In the genomic region with DNA sequence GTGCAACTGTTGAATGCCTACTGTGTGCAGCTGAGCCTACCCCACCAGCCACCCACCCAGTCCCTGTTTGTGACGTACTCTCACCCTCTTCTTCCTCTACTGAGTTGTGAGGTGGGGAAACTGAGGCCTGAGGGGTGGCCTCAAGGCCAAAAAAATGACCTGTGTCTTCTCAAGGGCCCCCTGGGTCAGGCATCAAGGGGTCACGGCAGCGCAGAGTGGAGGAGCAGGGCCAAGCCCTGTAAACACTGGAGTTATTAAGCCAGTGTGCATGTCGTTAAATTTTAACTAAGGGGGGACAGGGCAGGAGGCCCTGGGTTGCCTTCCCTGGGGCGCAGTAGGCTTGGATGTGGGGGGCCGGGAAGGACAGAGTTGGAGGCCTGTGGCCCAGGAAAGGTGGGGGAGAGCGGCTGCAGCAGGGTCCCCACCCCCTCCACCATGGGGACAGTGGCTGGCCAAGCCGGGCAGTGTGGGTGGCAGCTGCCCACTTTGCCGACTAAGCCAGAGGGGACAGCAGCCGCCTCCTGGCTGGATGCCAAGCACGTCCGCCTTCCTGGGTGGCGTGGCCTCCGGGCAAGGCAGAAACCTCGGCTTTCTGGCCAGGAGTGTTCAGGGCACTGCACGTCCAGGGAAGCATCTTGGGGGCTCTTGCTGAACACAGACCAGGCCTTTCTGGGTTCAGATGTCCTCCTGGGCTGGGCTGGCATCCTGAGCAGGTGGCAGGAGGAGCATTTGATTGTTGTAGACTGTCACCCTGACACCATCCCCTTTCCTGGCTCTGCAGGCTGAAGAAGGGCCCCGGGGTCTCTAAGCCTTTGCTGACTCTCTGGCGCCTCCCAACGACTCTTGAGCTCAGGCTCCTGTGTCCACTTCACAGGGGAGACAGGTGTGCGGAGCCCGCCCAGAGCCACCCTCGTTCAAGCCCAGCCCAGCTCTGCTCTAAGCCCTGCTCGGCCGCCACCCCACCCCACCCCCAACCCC, we compare ENCODE assay signal across 1 cellular context.
TF ChIP-seq lines count a peak whose summit lies in the region.

No MANE protein-coding gene starts in this region.

TF ChIP-seq in HepG2, 621 proteins besides CTCF, POLR2A, EP300 and RAD21 (continued from another document and continues in another):
- peak; percentile 80 for TF ChIP-seq ARID4A (CRISPR knock-in tag; IDR thresholded peaks at IDR 0.05; ENCODE audit: borderline replicate concordance)
- no peak for TF ChIP-seq RBM39 (IDR thresholded peaks at IDR 0.05; ENCODE audit: low read depth, low read length, poor library complexity, severe bottlenecking)
- peak; percentile 85 for TF ChIP-seq GATAD2A (CRISPR knock-in tag; IDR thresholded peaks at IDR 0.05)
- TF ChIP-seq TOPORS (CRISPR knock-in tag; IDR thresholded peaks at IDR 0.05), result no peak
- peak; percentile 96 for TF ChIP-seq HIC2 (CRISPR knock-in tag; IDR thresholded peaks at IDR 0.05; ENCODE audit: low read depth)
- TF ChIP-seq NR3C1 (CRISPR knock-in tag; IDR thresholded peaks at IDR 0.05), result no peak
- TF ChIP-seq ZNF782 (CRISPR knock-in tag; IDR thresholded peaks at IDR 0.05; ENCODE audit: borderline replicate concordance), result peak; percentile 38; the same call in 1 of the 2 replicates
- TF ChIP-seq CENPBD1 (CRISPR knock-in tag; IDR thresholded peaks at IDR 0.05; ENCODE audit: borderline replicate concordance, low read depth), result no peak
- TF ChIP-seq U2AF2 (IDR thresholded peaks at IDR 0.05; ENCODE audit: low read depth, low read length), result no peak
- peak; percentile 51 for TF ChIP-seq SMC3 (IDR thresholded peaks at IDR 0.05; ENCODE audit: low read length)
- no peak for TF ChIP-seq ZFAT (CRISPR knock-in tag; conservative IDR thresholded peaks at IDR 0.05)
- TF ChIP-seq XBP1 (CRISPR knock-in tag; IDR thresholded peaks at IDR 0.05), result no peak
- TF ChIP-seq CEBPG (CRISPR knock-in tag; IDR thresholded peaks at IDR 0.05), result peak; percentile 15; the same call in 1 of the 2 replicates
- TF ChIP-seq AKAP8 (CRISPR knock-in tag; IDR thresholded peaks at IDR 0.05), result peak; percentile 94
- no peak for TF ChIP-seq BRF2 (CRISPR knock-in tag; IDR thresholded peaks at IDR 0.05)
- TF ChIP-seq ESRRA (CRISPR knock-in tag; IDR thresholded peaks at IDR 0.05; ENCODE audit: low read depth), result peak; percentile 3; the same call in 1 of the 2 replicates
- TF ChIP-seq, protein P1, sequence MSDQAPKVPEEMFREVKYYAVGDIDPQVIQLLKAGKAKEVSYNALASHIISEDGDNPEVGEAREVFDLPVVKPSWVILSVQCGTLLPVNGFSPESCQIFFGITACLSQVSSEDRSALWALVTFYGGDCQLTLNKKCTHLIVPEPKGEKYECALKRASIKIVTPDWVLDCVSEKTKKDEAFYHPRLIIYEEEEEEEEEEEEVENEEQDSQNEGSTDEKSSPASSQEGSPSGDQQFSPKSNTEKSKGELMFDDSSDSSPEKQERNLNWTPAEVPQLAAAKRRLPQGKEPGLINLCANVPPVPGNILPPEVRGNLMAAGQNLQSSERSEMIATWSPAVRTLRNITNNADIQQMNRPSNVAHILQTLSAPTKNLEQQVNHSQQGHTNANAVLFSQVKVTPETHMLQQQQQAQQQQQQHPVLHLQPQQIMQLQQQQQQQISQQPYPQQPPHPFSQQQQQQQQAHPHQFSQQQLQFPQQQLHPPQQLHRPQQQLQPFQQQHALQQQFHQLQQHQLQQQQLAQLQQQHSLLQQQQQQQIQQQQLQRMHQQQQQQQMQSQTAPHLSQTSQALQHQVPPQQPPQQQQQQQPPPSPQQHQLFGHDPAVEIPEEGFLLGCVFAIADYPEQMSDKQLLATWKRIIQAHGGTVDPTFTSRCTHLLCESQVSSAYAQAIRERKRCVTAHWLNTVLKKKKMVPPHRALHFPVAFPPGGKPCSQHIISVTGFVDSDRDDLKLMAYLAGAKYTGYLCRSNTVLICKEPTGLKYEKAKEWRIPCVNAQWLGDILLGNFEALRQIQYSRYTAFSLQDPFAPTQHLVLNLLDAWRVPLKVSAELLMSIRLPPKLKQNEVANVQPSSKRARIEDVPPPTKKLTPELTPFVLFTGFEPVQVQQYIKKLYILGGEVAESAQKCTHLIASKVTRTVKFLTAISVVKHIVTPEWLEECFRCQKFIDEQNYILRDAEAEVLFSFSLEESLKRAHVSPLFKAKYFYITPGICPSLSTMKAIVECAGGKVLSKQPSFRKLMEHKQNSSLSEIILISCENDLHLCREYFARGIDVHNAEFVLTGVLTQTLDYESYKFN (CRISPR knock-in tag; conservative IDR thresholded peaks at IDR 0.05), result peak; percentile 97
- TF ChIP-seq HMG20A (CRISPR knock-in tag; IDR thresholded peaks at IDR 0.05; ENCODE audit: borderline replicate concordance), result peak; percentile 81
- TF ChIP-seq SETDB1 (CRISPR knock-in tag; IDR thresholded peaks at IDR 0.05; ENCODE audit: borderline replicate concordance), result no peak
- TF ChIP-seq SSRP1 (CRISPR knock-in tag; IDR thresholded peaks at IDR 0.05), result no peak; the same call in 1 of the 2 replicates
- no peak for TF ChIP-seq KAT2B (IDR thresholded peaks at IDR 0.05; ENCODE audit: borderline replicate concordance, low read depth, low read length)
- TF ChIP-seq PHB2 (IDR thresholded peaks at IDR 0.05; ENCODE audit: partially characterized antibody), result no peak
- TF ChIP-seq, protein P2, sequence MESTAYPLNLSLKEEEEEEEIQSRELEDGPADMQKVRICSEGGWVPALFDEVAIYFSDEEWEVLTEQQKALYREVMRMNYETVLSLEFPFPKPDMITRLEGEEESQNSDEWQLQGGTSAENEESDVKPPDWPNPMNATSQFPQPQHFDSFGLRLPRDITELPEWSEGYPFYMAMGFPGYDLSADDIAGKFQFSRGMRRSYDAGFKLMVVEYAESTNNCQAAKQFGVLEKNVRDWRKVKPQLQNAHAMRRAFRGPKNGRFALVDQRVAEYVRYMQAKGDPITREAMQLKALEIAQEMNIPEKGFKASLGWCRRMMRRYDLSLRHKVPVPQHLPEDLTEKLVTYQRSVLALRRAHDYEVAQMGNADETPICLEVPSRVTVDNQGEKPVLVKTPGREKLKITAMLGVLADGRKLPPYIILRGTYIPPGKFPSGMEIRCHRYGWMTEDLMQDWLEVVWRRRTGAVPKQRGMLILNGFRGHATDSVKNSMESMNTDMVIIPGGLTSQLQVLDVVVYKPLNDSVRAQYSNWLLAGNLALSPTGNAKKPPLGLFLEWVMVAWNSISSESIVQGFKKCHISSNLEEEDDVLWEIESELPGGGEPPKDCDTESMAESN (CRISPR knock-in tag; conservative IDR thresholded peaks at IDR 0.05), result peak; percentile 72; the same call in 1 of the 2 replicates
- TF ChIP-seq NONO (IDR thresholded peaks at IDR 0.05), result no peak
- peak; percentile 70 for TF ChIP-seq NONO (CRISPR knock-in tag; conservative IDR thresholded peaks at IDR 0.05)
- no peak for TF ChIP-seq ZNF160 (CRISPR knock-in tag; IDR thresholded peaks at IDR 0.05)
- TF ChIP-seq, protein P3, sequence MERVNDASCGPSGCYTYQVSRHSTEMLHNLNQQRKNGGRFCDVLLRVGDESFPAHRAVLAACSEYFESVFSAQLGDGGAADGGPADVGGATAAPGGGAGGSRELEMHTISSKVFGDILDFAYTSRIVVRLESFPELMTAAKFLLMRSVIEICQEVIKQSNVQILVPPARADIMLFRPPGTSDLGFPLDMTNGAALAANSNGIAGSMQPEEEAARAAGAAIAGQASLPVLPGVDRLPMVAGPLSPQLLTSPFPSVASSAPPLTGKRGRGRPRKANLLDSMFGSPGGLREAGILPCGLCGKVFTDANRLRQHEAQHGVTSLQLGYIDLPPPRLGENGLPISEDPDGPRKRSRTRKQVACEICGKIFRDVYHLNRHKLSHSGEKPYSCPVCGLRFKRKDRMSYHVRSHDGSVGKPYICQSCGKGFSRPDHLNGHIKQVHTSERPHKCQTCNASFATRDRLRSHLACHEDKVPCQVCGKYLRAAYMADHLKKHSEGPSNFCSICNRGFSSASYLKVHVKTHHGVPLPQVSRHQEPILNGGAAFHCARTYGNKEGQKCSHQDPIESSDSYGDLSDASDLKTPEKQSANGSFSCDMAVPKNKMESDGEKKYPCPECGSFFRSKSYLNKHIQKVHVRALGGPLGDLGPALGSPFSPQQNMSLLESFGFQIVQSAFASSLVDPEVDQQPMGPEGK (CRISPR knock-in tag; IDR thresholded peaks at IDR 0.05), result peak; percentile 94
- no peak for TF ChIP-seq ZNF468 (CRISPR knock-in tag; IDR thresholded peaks at IDR 0.05)
- TF ChIP-seq, protein P4, sequence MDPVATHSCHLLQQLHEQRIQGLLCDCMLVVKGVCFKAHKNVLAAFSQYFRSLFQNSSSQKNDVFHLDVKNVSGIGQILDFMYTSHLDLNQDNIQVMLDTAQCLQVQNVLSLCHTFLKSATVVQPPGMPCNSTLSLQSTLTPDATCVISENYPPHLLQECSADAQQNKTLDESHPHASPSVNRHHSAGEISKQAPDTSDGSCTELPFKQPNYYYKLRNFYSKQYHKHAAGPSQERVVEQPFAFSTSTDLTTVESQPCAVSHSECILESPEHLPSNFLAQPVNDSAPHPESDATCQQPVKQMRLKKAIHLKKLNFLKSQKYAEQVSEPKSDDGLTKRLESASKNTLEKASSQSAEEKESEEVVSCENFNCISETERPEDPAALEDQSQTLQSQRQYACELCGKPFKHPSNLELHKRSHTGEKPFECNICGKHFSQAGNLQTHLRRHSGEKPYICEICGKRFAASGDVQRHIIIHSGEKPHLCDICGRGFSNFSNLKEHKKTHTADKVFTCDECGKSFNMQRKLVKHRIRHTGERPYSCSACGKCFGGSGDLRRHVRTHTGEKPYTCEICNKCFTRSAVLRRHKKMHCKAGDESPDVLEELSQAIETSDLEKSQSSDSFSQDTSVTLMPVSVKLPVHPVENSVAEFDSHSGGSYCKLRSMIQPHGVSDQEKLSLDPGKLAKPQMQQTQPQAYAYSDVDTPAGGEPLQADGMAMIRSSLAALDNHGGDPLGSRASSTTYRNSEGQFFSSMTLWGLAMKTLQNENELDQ (CRISPR knock-in tag; IDR thresholded peaks at IDR 0.05; ENCODE audit: borderline replicate concordance), result no peak
- TF ChIP-seq ZNF850 (CRISPR knock-in tag; conservative IDR thresholded peaks at IDR 0.05), result no peak
- peak; percentile 69 to 94 for TF ChIP-seq NR2F1 (CRISPR knock-in tag; IDR thresholded peaks at IDR 0.05)
- no peak for TF ChIP-seq CHD2 (IDR thresholded peaks at IDR 0.05; ENCODE audit: low read depth, low read length)
- peak; percentile 32; the same call in 1 of the 2 replicates for TF ChIP-seq ZMAT3 (CRISPR knock-in tag; conservative IDR thresholded peaks at IDR 0.05)
- no peak for TF ChIP-seq HNRNPK (IDR thresholded peaks at IDR 0.05; ENCODE audit: low read depth, low read length, poor library complexity, severe bottlenecking)
- TF ChIP-seq FIP1L1 (IDR thresholded peaks at IDR 0.05; ENCODE audit: borderline replicate concordance, insufficient read depth, low read depth, low read length), result peak; percentile 74; the same call in 1 of the 2 replicates
- 0 out of 2 replicates have a peak, but pooled peaks have one; percentile 36 for TF ChIP-seq ZNF510 (CRISPR knock-in tag; IDR thresholded peaks at IDR 0.05; ENCODE audit: low read depth)
- no peak for TF ChIP-seq TCF7L2 (IDR thresholded peaks at IDR 0.05; ENCODE audit: low read depth, low read length)
- TF ChIP-seq ZNF713 (CRISPR knock-in tag; IDR thresholded peaks at IDR 0.05), result no peak
- no peak for TF ChIP-seq ZNF253 (CRISPR knock-in tag; IDR thresholded peaks at IDR 0.05; ENCODE audit: borderline replicate concordance)
- TF ChIP-seq ONECUT2 (CRISPR knock-in tag; IDR thresholded peaks at IDR 0.05), result no peak
- no peak for TF ChIP-seq CBX2 (IDR thresholded peaks at IDR 0.05; ENCODE audit: low read depth, low read length)
- no peak for TF ChIP-seq CBX2 (CRISPR knock-in tag; IDR thresholded peaks at IDR 0.05; ENCODE audit: low read depth)
- TF ChIP-seq CEBPB (IDR thresholded peaks at IDR 0.05; ENCODE audit: borderline replicate concordance, low read depth, low read length), result no peak
